8 cellular contexts compared by ENCODE assay signal in the genomic region with DNA sequence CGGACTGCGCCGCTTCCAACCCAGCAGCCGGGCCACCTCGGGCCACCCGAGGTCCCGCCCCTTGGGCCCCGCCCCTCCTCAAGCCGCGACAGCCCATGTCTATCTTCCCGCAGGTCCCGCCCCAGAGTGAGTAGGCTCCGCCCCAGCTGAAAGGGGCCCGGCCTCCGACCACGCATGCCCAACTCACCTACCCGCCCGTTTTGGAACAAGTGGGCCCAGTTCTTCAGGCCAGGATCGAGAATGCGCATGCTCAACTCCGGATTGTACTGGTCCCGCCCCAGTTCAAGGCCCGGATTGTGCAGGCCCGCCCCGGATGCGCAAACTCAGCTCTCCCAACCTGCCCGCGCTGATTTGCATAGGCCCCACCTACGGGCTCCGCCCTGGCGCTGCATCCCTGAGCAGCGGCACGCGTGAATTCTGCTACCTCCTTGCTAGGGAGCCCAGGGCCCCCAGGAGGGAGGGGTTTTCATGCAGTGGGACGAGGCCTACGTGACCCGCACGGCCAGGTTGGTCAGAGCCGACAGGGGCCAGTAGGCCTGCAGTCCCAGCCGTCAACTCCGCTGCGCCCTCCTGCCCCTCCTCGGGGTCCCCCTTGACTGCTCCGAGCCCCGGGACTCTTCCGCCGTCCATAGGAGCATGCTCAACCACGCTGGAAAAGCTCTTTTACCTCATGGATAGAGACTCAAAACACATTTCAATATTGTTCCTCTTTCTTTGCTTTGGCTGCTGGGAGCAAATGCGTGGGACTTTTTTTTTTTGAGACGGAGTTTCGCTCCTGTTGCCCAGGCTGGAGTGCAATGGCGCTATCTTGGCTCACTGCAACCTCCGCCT. TPM values are rescaled to one million over a fixed set of nuclear protein-coding genes. Genes with fewer than 3 reads are reported as not detected.
DNase-seq lines count a peak whose midpoint lies in the region; ATAC-seq and TF ChIP-seq lines count a peak whose summit lies in the region.

A gene (minus strand): TSS at position 8 of the 831 bp plus-strand sequence. CDS start 26 bp downstream, outside the sequence.

- peak within 1 kb of the TSS; percentile 86 for H3K4me3 Mint-ChIP-seq in activated T-helper 2 cell treated with anti-CD3 and anti-CD28 coated beads, Interferon-gamma antibody, Interleukin-2, Interleukin-4, amounts not matched to agents 10 μg/mL and 5 μg/mL and 100 μg/mL, durations not matched to agents 14 hours and 24 hours and 36 hours (ENCODE audit: low read depth)
- H3K4me3 Mint-ChIP-seq in naive thymus-derived CD8-positive, alpha-beta T cell, result peak within 1 kb of the TSS; percentile 80 to 96 (median 88)
- peak within 1 kb of the TSS; percentile 87 for H3K4me3 Mint-ChIP-seq in stimulated activated naive B cell treated with anti-CD40 and anti-IgM and Interleukin-4, amounts not matched to agents 10 μg/mL and 1 μg/mL and 100 μg/mL, for 72 hours

- peaks cover 23% of the 10 kb centered on the region for H3K36me3 Mint-ChIP-seq in activated T-helper 2 cell treated with anti-CD3 and anti-CD28 coated beads, Interferon-gamma antibody, Interleukin-2, Interleukin-4, amounts not matched to agents 10 μg/mL and 5 μg/mL and 100 μg/mL, durations not matched to agents 14 hours and 24 hours and 36 hours (ENCODE audit: low read depth)
- no peaks in the 10 kb centered on the region for H3K36me3 Mint-ChIP-seq in naive thymus-derived CD8-positive, alpha-beta T cell
- no peaks in the 10 kb centered on the region for H3K36me3 Mint-ChIP-seq in stimulated activated naive B cell treated with anti-CD40 and anti-IgM and Interleukin-4, amounts not matched to agents 10 μg/mL and 1 μg/mL and 100 μg/mL, for 72 hours

- intact Hi-C loops in activated T-helper 2 cell treated with anti-CD3 and anti-CD28 coated beads, Interferon-gamma antibody, Interleukin-2, Interleukin-4, amounts not matched to agents 10 μg/mL and 5 μg/mL and 100 μg/mL, durations not matched to agents 14 hours and 24 hours and 36 hours (cut with micrococcal nuclease), result loop anchor here (1.0 to 10.0 kb wide), 6 partner anchors 40 to 312 kb away; a partner anchor contains a TSS

- POLR2A ChIA-PET in RWPE1 (lab: Yijun Ruan, JAX; ENCODE audit: low non-redundant PET), result interaction anchor here (0.8 to 1.0 kb wide), 2 partner anchors 42 to 98 kb away, joined by 3 read pairs; no protein-coding TSS in a partner anchor
- POLR2A ChIA-PET in naive thymus-derived CD8-positive, alpha-beta T cell (lab: Charles Lee), result interaction anchor here (0.7 to 2.4 kb wide), 12 partner anchors 11 to 368 kb away, joined by 3 to 13 read pairs (median 5); a partner anchor contains a TSS

- DNase-seq in ELF-1 (ENCODE audit: low read depth, low spot score) (peak; percentile 100), H4 (ENCODE audit: low spot score) (peak; percentile 96), LNCaP clone FGC (ENCODE audit: low read depth) (peak; percentile 98), RWPE1 (ENCODE audit: low spot score) (peak; percentile 99), fibroblast of mammary gland (ENCODE audit: low read depth) (peak; percentile 99)
- peak; percentile 99 for DNase-seq in activated T-helper 2 cell treated with anti-CD3 and anti-CD28 coated beads, Interferon-gamma antibody, Interleukin-2, Interleukin-4, amounts not matched to agents 10 μg/mL and 5 μg/mL and 100 μg/mL, durations not matched to agents 14 hours and 24 hours and 36 hours (ENCODE audit: low spot score)
- DNase-seq in naive thymus-derived CD8-positive, alpha-beta T cell, result peak; percentile 97 to 100 (median 99)
- DNase-seq in stimulated activated naive B cell treated with anti-CD40 and anti-IgM and Interleukin-4, amounts not matched to agents 10 μg/mL and 1 μg/mL and 100 μg/mL, for 72 hours, result peak; percentile 99

- H3K27ac ChIP-seq in RWPE1, result peak within 1 kb of the TSS; percentile 100

- CTCF ChIA-PET in RWPE1 (lab: Yijun Ruan, JAX), result no interaction called here

- peak within 1 kb of the TSS; percentile 93 for H3K27ac Mint-ChIP-seq in activated T-helper 2 cell treated with anti-CD3 and anti-CD28 coated beads, Interferon-gamma antibody, Interleukin-2, Interleukin-4, amounts not matched to agents 10 μg/mL and 5 μg/mL and 100 μg/mL, durations not matched to agents 14 hours and 24 hours and 36 hours
- H3K27ac Mint-ChIP-seq in naive thymus-derived CD8-positive, alpha-beta T cell, result peak within 1 kb of the TSS; percentile 12 to 89 (median 74)
- peak within 1 kb of the TSS; percentile 96 for H3K27ac Mint-ChIP-seq in stimulated activated naive B cell treated with anti-CD40 and anti-IgM and Interleukin-4, amounts not matched to agents 10 μg/mL and 1 μg/mL and 100 μg/mL, for 72 hours

- TF ChIP-seq CTCF in LNCaP clone FGC (IDR thresholded peaks at IDR 0.05; ENCODE audit: control insufficient read depth, extremely low read depth, insufficient read depth), result no peak
- TF ChIP-seq CTCF in RWPE1 (conservative IDR thresholded peaks at IDR 0.05; ENCODE audit: low read depth), result no peak
- no peak for TF ChIP-seq CTCF in fibroblast of mammary gland (conservative IDR thresholded peaks at IDR 0.05; ENCODE audit: control insufficient read depth, insufficient read depth, low read depth, low read length)

- H3K9me3 Mint-ChIP-seq in activated T-helper 2 cell treated with anti-CD3 and anti-CD28 coated beads, Interferon-gamma antibody, Interleukin-2, Interleukin-4, amounts not matched to agents 10 μg/mL and 5 μg/mL and 100 μg/mL, durations not matched to agents 14 hours and 24 hours and 36 hours, result no peaks in the 10 kb centered on the region
- H3K9me3 Mint-ChIP-seq in naive thymus-derived CD8-positive, alpha-beta T cell, result no peaks in the 10 kb centered on the region
- H3K9me3 Mint-ChIP-seq in stimulated activated naive B cell treated with anti-CD40 and anti-IgM and Interleukin-4, amounts not matched to agents 10 μg/mL and 1 μg/mL and 100 μg/mL, for 72 hours, result no peaks in the 10 kb centered on the region

- H3K4me3 ChIP-seq in LNCaP clone FGC (ENCODE audit: low read depth, low read length), result peak within 1 kb of the TSS; percentile 80
- H3K4me3 ChIP-seq in fibroblast of mammary gland (ENCODE audit: control insufficient read depth, low read depth, low read length), result peak within 1 kb of the TSS; percentile 69

- no peaks in the 10 kb centered on the region for H3K27me3 Mint-ChIP-seq in activated T-helper 2 cell treated with anti-CD3 and anti-CD28 coated beads, Interferon-gamma antibody, Interleukin-2, Interleukin-4, amounts not matched to agents 10 μg/mL and 5 μg/mL and 100 μg/mL, durations not matched to agents 14 hours and 24 hours and 36 hours (ENCODE audit: low read depth)
- H3K27me3 Mint-ChIP-seq in naive thymus-derived CD8-positive, alpha-beta T cell, result no peaks in the 10 kb centered on the region
- no peaks in the 10 kb centered on the region for H3K27me3 Mint-ChIP-seq in stimulated activated naive B cell treated with anti-CD40 and anti-IgM and Interleukin-4, amounts not matched to agents 10 μg/mL and 1 μg/mL and 100 μg/mL, for 72 hours

- H3K4me1 Mint-ChIP-seq in activated T-helper 2 cell treated with anti-CD3 and anti-CD28 coated beads, Interferon-gamma antibody, Interleukin-2, Interleukin-4, amounts not matched to agents 10 μg/mL and 5 μg/mL and 100 μg/mL, durations not matched to agents 14 hours and 24 hours and 36 hours (ENCODE audit: low read depth), result peaks cover 51% of the 10 kb centered on the region
- H3K4me1 Mint-ChIP-seq in naive thymus-derived CD8-positive, alpha-beta T cell, result peaks cover 12 to 41% (median 23%) of the 10 kb centered on the region in 4 donors
- peaks cover 32 to 45% of the 10 kb centered on the region in 2 donors for H3K4me1 Mint-ChIP-seq in stimulated activated naive B cell treated with anti-CD40 and anti-IgM and Interleukin-4, amounts not matched to agents 10 μg/mL and 1 μg/mL and 100 μg/mL, for 72 hours

- peak; percentile 90 to 92 for ATAC-seq in naive thymus-derived CD8-positive, alpha-beta T cell
- ATAC-seq in stimulated activated naive B cell treated with anti-CD40 and anti-IgM and Interleukin-4, amounts not matched to agents 10 μg/mL and 1 μg/mL and 100 μg/mL, for 72 hours (replicated peaks), result peak; percentile 90 to 91

RNA-seq across cellular contexts. Expression of the gene that starts here (rescaled TPM):
- total RNA-seq in H4 (2014; rRNA removed; shearing (Covaris generic)), result 4.8 and 5.2 TPM in 2 replicates
- 53.0 and 57.0 TPM in 2 replicates for total RNA-seq in activated T-helper 2 cell treated with anti-CD3 and anti-CD28 coated beads, Interferon-gamma antibody, Interleukin-2, Interleukin-4, amounts not matched to agents 10 μg/mL and 5 μg/mL and 100 μg/mL, durations not matched to agents 14 hours and 24 hours and 36 hours
- total RNA-seq in naive thymus-derived CD8-positive, alpha-beta T cell, result 1 to 10 TPM; 2.4 to 3.0 TPM
- 1 to 10 TPM; 1.1 to 3.3 (median 1.9) TPM for polyA plus RNA-seq in naive thymus-derived CD8-positive, alpha-beta T cell

Comparison
In these comparisons a context has a peak if more than half of its experiments do, and no peak if none do; other contexts are left out.
1. Peak in every context shown above with its lines: DNase-seq, ATAC-seq, H3K4me3 ChIP-seq and H3K27ac ChIP-seq.